ENCODE assay signal across 14 cellular contexts in genomic region chr2:88933980-88934379, GRCh38.
DNase-seq lines count a peak whose midpoint lies in the region; ATAC-seq and TF ChIP-seq lines count a peak whose summit lies in the region.
"Had no signal": no experiment of that assay in that cellular context is flagged by ENCODE, and none has a peak within 500 bp of the region (broad histone marks: within the 10 kb centered on the region; RNA-seq: fewer than 3 reads in every experiment).

No MANE protein-coding gene starts in this region.

- H3K9me3 ChIP-seq in colonic mucosa = no peaks in the 10 kb centered on the region
- no peaks in the 10 kb centered on the region for H3K9me3 ChIP-seq in thyroid gland
- H3K9me3 ChIP-seq: HAP-1 had no signal

- H3K4me1 ChIP-seq in colonic mucosa = no peaks in the 10 kb centered on the region
- H3K4me1 ChIP-seq in thyroid gland = no peaks in the 10 kb centered on the region
- H3K4me1 ChIP-seq: HAP-1 had no signal

- no peak for ATAC-seq in HG02763 (IDR thresholded peaks at IDR 0.05; ENCODE audit: unreplicated experiment)

- no peak overlapping the region for H3K4me3 ChIP-seq in colonic mucosa
- H3K4me3 ChIP-seq in thyroid gland (replicated peaks in 1 of 3) = no peak overlapping the region
- H3K4me3 ChIP-seq: dorsolateral prefrontal cortex, HAP-1, lung had no signal

- no peak for TF ChIP-seq POLR2A in thyroid gland (IDR thresholded peaks at IDR 0.05)

- DNase-seq in CD1c-positive myeloid dendritic cell (ENCODE audit: extremely low spot score) (peak; percentile 24), HEK293T (ENCODE audit: extremely low spot score) (no peak), RKO (ENCODE audit: low spot score) (peak; percentile 46), glomerular visceral epithelial cell (ENCODE audit: extremely low spot score) (peak; percentile 20), colonic mucosa (no peak), thyroid gland (no peak)
- DNase-seq in activated naive CD4-positive, alpha-beta T cell treated with anti-CD3 and anti-CD28 coated beads, Interleukin-2, amount 50 U/mL, for 16 hours = no peak
- DNase-seq: dorsolateral prefrontal cortex; Karpas-422; NCI-H446 treated with DMSO at 0.1 percent for 48 hours; stimulated activated CD4-positive, alpha-beta T cell treated with anti-CD3 and anti-CD28 coated beads, Interleukin-1b, Interleukin-23, amount 100 ng/mL, for 48 hours had no signal

- intact Hi-C loops in colonic mucosa (cut with DNase I) (no loop called here), thyroid gland (cut with DNase I) (no loop called here)

- CTCF ChIA-PET in HEK293T (lab: Yijun Ruan, JAX) = no interaction called here

- H3K27me3 ChIP-seq in colonic mucosa (no peaks in the 10 kb centered on the region), thyroid gland (no peaks in the 10 kb centered on the region)

- H3K36me3 ChIP-seq in colonic mucosa = no peaks in the 10 kb centered on the region
- H3K36me3 ChIP-seq in thyroid gland = no peaks in the 10 kb centered on the region
- H3K36me3 ChIP-seq: HAP-1 had no signal

- POLR2A ChIA-PET in HEK293T (lab: Yijun Ruan, JAX) = no interaction called here

- H3K27ac ChIP-seq in colonic mucosa (no peak overlapping the region), thyroid gland (no peak overlapping the region)
- H3K27ac ChIP-seq: dorsolateral prefrontal cortex had no signal

- TF ChIP-seq CTCF in colonic mucosa (IDR thresholded peaks at IDR 0.05) = no peak
- TF ChIP-seq CTCF in thyroid gland (IDR thresholded peaks at IDR 0.05) = no peak

- 46 to 51% methylated on average over 1 of the region's 1 CpG for WGBS in thyroid gland, 2 donors

- no peak overlapping the region for H3K9ac ChIP-seq in colonic mucosa (ENCODE audit: low read depth in 2 of 2, low read length in 2 of 2)

TF ChIP-seq in HEK293T, 16 proteins besides CTCF, POLR2A, EP300 and RAD21:
- TF ChIP-seq ZNF384 (IDR thresholded peaks at IDR 0.05) = no peak
- peak; percentile 56 for TF ChIP-seq PKNOX1 (IDR thresholded peaks at IDR 0.05)

Comparison
In these comparisons a context has a peak if more than half of its experiments do, and no peak if none do; other contexts are left out.
1. DNase-seq: peak in CD1c-positive myeloid dendritic cell (single experiment), RKO (single experiment) and glomerular visceral epithelial cell (single experiment); none in HEK293T (single experiment), colonic mucosa (single experiment), activated naive CD4-positive, alpha-beta T cell treated with anti-CD3 and anti-CD28 coated beads, Interleukin-2, amount 50 U/mL, for 16 hours (single experiment) and thyroid gland (0 of 2).